31 cellular contexts compared by ENCODE assay signal in the genomic region with DNA sequence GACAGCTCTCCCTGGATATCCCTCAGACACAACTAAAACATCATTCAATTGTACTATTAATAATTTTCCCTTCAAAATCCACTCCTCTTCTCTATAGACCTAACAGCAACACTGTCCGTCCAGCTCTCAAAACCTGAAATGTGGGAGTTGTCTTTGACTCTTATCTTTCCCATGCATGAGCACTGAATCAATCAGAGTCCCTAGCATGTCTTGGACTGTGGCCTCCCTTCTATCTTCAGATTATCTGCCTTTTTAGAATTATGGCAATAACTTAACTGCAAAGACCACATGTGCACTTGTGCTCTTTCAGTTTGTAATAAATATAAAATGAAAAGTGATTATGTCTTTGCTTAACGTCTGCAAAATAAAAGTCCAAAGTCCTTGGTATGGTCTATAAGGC.
"Had no signal": no experiment of that assay in that cellular context is flagged by ENCODE, and none has a peak within 500 bp of the region (broad histone marks: within the 10 kb centered on the region; RNA-seq: fewer than 3 reads in every experiment).

No MANE protein-coding gene starts in this region.

- H3K4me2 ChIP-seq: neural progenitor cell, smooth muscle cell had no signal

- H3K27ac Mint-ChIP-seq: naive thymus-derived CD4-positive, alpha-beta T cell; natural killer cell; nephron; neural progenitor cell; stimulated activated memory B cell treated with anti-CD40 and anti-IgM and Interleukin-4, amounts not matched to agents 10 μg/mL and 1 μg/mL and 100 μg/mL, for 72 hours; stimulated activated naive CD8-positive, alpha-beta T cell treated with anti-CD3 and anti-CD28 coated beads, Interleukin-15, amount 100 ng/mL, for 72 hours; type B pancreatic cell had no signal

- H3K9me3 Mint-ChIP-seq: natural killer cell had no signal

- H3K4me3 Mint-ChIP-seq: naive thymus-derived CD4-positive, alpha-beta T cell; natural killer cell; nephron; neural progenitor cell; stimulated activated memory B cell treated with anti-CD40 and anti-IgM and Interleukin-4, amounts not matched to agents 10 μg/mL and 1 μg/mL and 100 μg/mL, for 72 hours; stimulated activated naive CD8-positive, alpha-beta T cell treated with anti-CD3 and anti-CD28 coated beads, Interleukin-15, amount 100 ng/mL, for 72 hours; type B pancreatic cell had no signal

- H2AFZ ChIP-seq: neural progenitor cell, parathyroid adenoma had no signal

- H3K79me2 ChIP-seq: parathyroid adenoma had no signal

- ATAC-seq: naive thymus-derived CD4-positive, alpha-beta T cell; natural killer cell; psoas muscle; right lobe of liver; stimulated activated memory B cell treated with anti-CD40 and anti-IgM and Interleukin-4, amounts not matched to agents 10 μg/mL and 1 μg/mL and 100 μg/mL, for 72 hours; stimulated activated naive CD8-positive, alpha-beta T cell treated with anti-CD3 and anti-CD28 coated beads, Interleukin-15, amount 100 ng/mL, for 72 hours; stimulated activated naive CD8-positive, alpha-beta T cell treated with anti-CD3 and anti-CD28 coated beads, Interleukin-15, Interleukin-2, amounts not matched to agents 100 U/mL and 50 U/mL, for 24 hours; upper lobe of right lung had no signal

- H3K27me3 ChIP-seq: neural progenitor cell, ovary, right atrium auricular region, right lobe of liver, sigmoid colon, spleen, suprapubic skin, testis, tibial artery, transverse colon, upper lobe of right lung, uterus had no signal

- H3K4me1 ChIP-seq: neural progenitor cell, parathyroid adenoma, right atrium auricular region, right lobe of liver, sigmoid colon, spleen, suprapubic skin, testis, tibial artery, upper lobe of right lung, uterus had no signal

- DNase-seq: naive thymus-derived CD4-positive, alpha-beta T cell; natural killer cell; occipital lobe; ovary; posterior cingulate gyrus; psoas muscle; right lobe of liver; sigmoid colon; spleen; stimulated activated CD4-positive, alpha-beta T cell treated with anti-CD3 and anti-CD28 coated beads, Interleukin-12 subunit alpha, Interleukin-12 subunit beta, amount 100 ng/mL, for 4 hours; stimulated activated CD4-positive, alpha-beta T cell treated with anti-CD3 and anti-CD28 coated beads, Interleukin-2, amount 100 ng/mL, for 24 hours; stimulated activated CD4-positive, alpha-beta T cell treated with anti-CD3 and anti-CD28 coated beads, Interleukin-2, amount 100 ng/mL, for 48 hours; stimulated activated CD4-positive, alpha-beta T cell treated with anti-CD3 and anti-CD28 coated beads, Interleukin-4, amount 100 ng/mL, for 24 hours; stimulated activated naive CD4-positive, alpha-beta T cell; stimulated activated naive CD8-positive, alpha-beta T cell treated with anti-CD3 and anti-CD28 coated beads, Interleukin-15, amount 100 ng/mL, for 72 hours; stimulated activated naive CD8-positive, alpha-beta T cell treated with anti-CD3 and anti-CD28 coated beads, Interleukin-15, Interleukin-2, amounts not matched to agents 100 U/mL and 50 U/mL, for 24 hours; substantia nigra; testis; tibial artery; transverse colon; upper lobe of right lung; uterus had no signal

- H3K9ac ChIP-seq: neural progenitor cell, parathyroid adenoma had no signal

- H3K36me3 ChIP-seq: ovary, right atrium auricular region, uterus had no signal

- H3K27me3 Mint-ChIP-seq: naive thymus-derived CD4-positive, alpha-beta T cell; progenitor cell of endocrine pancreas; stimulated activated memory B cell treated with anti-CD40 and anti-IgM and Interleukin-4, amounts not matched to agents 10 μg/mL and 1 μg/mL and 100 μg/mL, for 72 hours; stimulated activated naive CD8-positive, alpha-beta T cell treated with anti-CD3 and anti-CD28 coated beads, Interleukin-15, amount 100 ng/mL, for 72 hours; type B pancreatic cell had no signal

- H3K9me3 ChIP-seq: ovary, psoas muscle, right atrium auricular region, right lobe of liver, suprapubic skin, testis, transverse colon, upper lobe of right lung, uterus had no signal

- H3K4me1 Mint-ChIP-seq: nephron; stimulated activated naive CD8-positive, alpha-beta T cell treated with anti-CD3 and anti-CD28 coated beads, Interleukin-15, amount 100 ng/mL, for 72 hours had no signal

- H3K27ac ChIP-seq: ovary, parathyroid adenoma, psoas muscle, right atrium auricular region, right lobe of liver, sigmoid colon, spleen, suprapubic skin, testis, tibial artery, transverse colon, upper lobe of right lung, uterus had no signal

- H3K4me3 ChIP-seq: neural progenitor cell, ovary, psoas muscle, right atrium auricular region, right lobe of liver, sigmoid colon, smooth muscle cell, spleen, suprapubic skin, testis, tibial artery, transverse colon, upper lobe of right lung, uterus had no signal
